Comparison of ENCODE assay signal across 1 cellular context in the genomic region with DNA sequence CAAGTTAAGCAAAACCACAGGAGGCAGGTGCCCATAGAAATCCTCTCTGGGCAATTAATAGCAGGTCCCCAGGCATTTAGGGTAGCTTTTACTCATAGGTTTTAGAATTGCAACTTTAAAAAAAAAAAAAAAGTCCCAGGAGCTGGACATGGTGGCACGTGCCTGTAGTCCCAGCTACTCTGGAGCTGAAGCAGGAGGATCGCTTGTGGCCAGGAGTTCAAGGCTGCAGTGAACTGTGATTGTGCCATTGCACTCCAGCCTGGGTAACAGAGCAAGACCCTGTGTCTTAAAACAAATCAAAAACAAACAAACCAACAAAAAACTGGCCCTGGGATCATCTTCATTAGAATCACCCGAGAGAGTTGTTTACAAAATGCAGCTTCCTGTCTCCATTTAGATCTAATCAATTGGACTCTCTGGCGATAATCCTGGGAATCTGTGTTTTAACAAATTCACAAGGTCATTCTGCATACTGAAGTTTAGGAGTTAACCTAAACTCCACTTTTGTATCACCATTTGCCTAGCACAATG.
TF ChIP-seq lines count a peak whose summit lies in the region.

No MANE protein-coding gene starts in this region.

TF ChIP-seq in HepG2, 621 proteins besides CTCF, POLR2A, EP300 and RAD21 (continued from another document):
- no peak for TF ChIP-seq SNAPC4 (CRISPR knock-in tag; IDR thresholded peaks at IDR 0.05)
- TF ChIP-seq ZKSCAN1 (IDR thresholded peaks at IDR 0.05; ENCODE audit: low read length): no peak
- TF ChIP-seq ETV5 (CRISPR knock-in tag; IDR thresholded peaks at IDR 0.05; ENCODE audit: borderline replicate concordance): no peak
